9 cellular contexts compared by ENCODE assay signal in genomic region chr18:31241900-31242409, GRCh38.
DNase-seq lines count a peak whose midpoint lies in the region; ATAC-seq, FAIRE-seq and TF ChIP-seq lines count a peak whose summit lies in the region.
"Had no signal": no experiment of that assay in that cellular context is flagged by ENCODE, and none has a peak within 500 bp of the region (broad histone marks: within the 10 kb centered on the region; RNA-seq: fewer than 3 reads in every experiment).

No MANE protein-coding gene starts in this region.

- BruUV-seq in HCT116 (replicated peaks; lab: Mats Ljungman, UMichigan): no TSS peak

- ATAC-seq in HCT116: peak; percentile 88
- ATAC-seq in GM18517 (IDR thresholded peaks at IDR 0.05; ENCODE audit: unreplicated experiment): no peak
- no peak for ATAC-seq in activated CD8-positive, alpha-beta memory T cell treated with anti-CD3 and anti-CD28 coated beads, Interleukin-2, amount 10 ng/mL, durations not matched to agents 7 days and 5 days

- no peaks in the 10 kb centered on the region for H3K79me2 ChIP-seq in HCT116 (ENCODE audit: insufficient read depth, low read length)
- H3K79me2 ChIP-seq in keratinocyte (ENCODE audit: control insufficient read depth, insufficient read depth, low read length): no peaks in the 10 kb centered on the region

- H3K9me2 ChIP-seq in HCT116 (ENCODE audit: insufficient read depth): no peaks in the 10 kb centered on the region; the same call in 1 of the 2 replicates

- H3K36me3 ChIP-seq in HCT116 (ENCODE audit: control insufficient read depth in 1 of 2, insufficient read depth in 2 of 2, low read length in 2 of 2): no peaks in the 10 kb centered on the region
- H3K36me3 ChIP-seq in keratinocyte (ENCODE audit: control insufficient read depth in 2 of 2, extremely low read depth in 1 of 2, insufficient read depth in 2 of 2, low read length in 2 of 2): no peaks in the 10 kb centered on the region

- peak; percentile 87 for DNase-seq in COLO829 (ENCODE audit: low spot score)
- DNase-seq in HCT116 (ENCODE audit: low read depth, low spot score): peak; percentile 99
- peak; percentile 20 for DNase-seq in RPMI8226
- DNase-seq in keratinocyte (ENCODE audit: low read depth, low spot score): peak; percentile 88
- no peak for DNase-seq in stimulated activated CD4-positive, alpha-beta T cell treated with anti-CD3 and anti-CD28 coated beads, Interleukin-12 subunit alpha, Interleukin-12 subunit beta, amount 100 ng/mL, for 4 hours
- DNase-seq in activated CD8-positive, alpha-beta memory T cell treated with anti-CD3 and anti-CD28 coated beads, Interleukin-2, amount 10 ng/mL, durations not matched to agents 7 days and 5 days: no peak
- DNase-seq in NCI-H1092 (lab: John Stamatoyannopoulos, UW): no peak
- DNase-seq: NCI-H1930 had no signal

- H2AFZ ChIP-seq in HCT116 (ENCODE audit: low read depth, low read length, poor library complexity, severe bottlenecking): peak overlapping the region; percentile 93
- no peak overlapping the region for H2AFZ ChIP-seq in keratinocyte (ENCODE audit: control insufficient read depth, low read length)

- H3K36me3 Mint-ChIP-seq in activated CD8-positive, alpha-beta memory T cell treated with anti-CD3 and anti-CD28 coated beads, Interleukin-2, amount 10 ng/mL, durations not matched to agents 7 days and 5 days: no peaks in the 10 kb centered on the region

- H3K4me2 ChIP-seq in HCT116 (ENCODE audit: low read length) (peak overlapping the region; percentile 54), keratinocyte (ENCODE audit: control insufficient read depth, extremely low read depth, insufficient read depth, low read depth, low read length) (peak overlapping the region; percentile 61)

- peaks cover 49 to 67% of the 10 kb centered on the region in 2 experiments for H3K4me1 ChIP-seq in HCT116 (ENCODE audit: control insufficient read depth in 1 of 2, insufficient read depth in 2 of 2, low read length in 2 of 2)
- peaks cover 53% of the 10 kb centered on the region for H3K4me1 ChIP-seq in keratinocyte (ENCODE audit: control insufficient read depth, extremely low read depth, insufficient read depth, low read length)

- 0 out of 4 replicates have a peak overlapping the region, but pooled peaks of 1 of the 2 experiments have one; percentile 25 for H3K4me3 ChIP-seq in HCT116 (replicated peaks in 1 of 2; ENCODE audit: low read depth in 1 of 2, low read length in 2 of 2)
- H3K4me3 ChIP-seq in keratinocyte (ENCODE audit: control insufficient read depth in 2 of 3, extremely low read depth in 1 of 3, insufficient read depth in 2 of 3, low read depth in 1 of 3, low read length in 3 of 3): peak overlapping the region in 2 of 3 experiments; percentile 17 to 29

- peaks cover 2% of the 10 kb centered on the region for H3K9me3 Mint-ChIP-seq in activated CD8-positive, alpha-beta memory T cell treated with anti-CD3 and anti-CD28 coated beads, Interleukin-2, amount 10 ng/mL, durations not matched to agents 7 days and 5 days (ENCODE audit: low read depth)

- H3K9ac ChIP-seq in HCT116 (ENCODE audit: low read length) (peak overlapping the region; percentile 53), keratinocyte (ENCODE audit: control insufficient read depth, extremely low read depth, insufficient read depth, low read length) (peak overlapping the region; percentile 72)

- no peak for TF ChIP-seq POLR2A in HCT116 (IDR thresholded peaks at IDR 0.05; ENCODE audit: borderline replicate concordance, extremely low read depth, insufficient read depth, insufficient read length)

- TF ChIP-seq CTCF in HCT116 (IDR thresholded peaks at IDR 0.05 in 2 of 3, conservative IDR thresholded peaks at IDR 0.05 in 1 of 3; ENCODE audit: borderline replicate concordance in 1 of 3, insufficient read depth in 1 of 3, low read depth in 2 of 3, low read length in 2 of 3) (peak; percentile 38 to 91 (median 85); a peak in 4 of 6 replicates), keratinocyte (optimal IDR thresholded peaks at IDR 0.05 in 1 of 3, IDR thresholded peaks at IDR 0.05 in 1 of 3, conservative IDR thresholded peaks at IDR 0.05 in 1 of 3; ENCODE audit: extremely low read depth in 1 of 3, insufficient read depth in 2 of 3, low read length in 3 of 3) (peak; percentile 69 to 98 (median 74))

- peak; percentile 64 for TF ChIP-seq RAD21 in HCT116 (IDR thresholded peaks at IDR 0.05; ENCODE audit: low read depth)

- CTCF ChIA-PET in HCT116 (lab: Charles Lee): interaction anchor here (0.6 to 2.1 kb wide), 8 partner anchors 10 to 664 kb away, joined by 3 to 13 read pairs (median 3); partner anchors contain the start of gene DSC2
- CTCF ChIA-PET in activated CD8-positive, alpha-beta memory T cell treated with anti-CD3 and anti-CD28 coated beads, Interleukin-2, amount 10 ng/mL, durations not matched to agents 7 days and 5 days (lab: Charles Lee): no interaction called here

- H3K27ac ChIP-seq in HCT116 (ENCODE audit: low read depth, low read length) (peak overlapping the region; percentile 50; the same call in 1 of the 2 replicates), keratinocyte (ENCODE audit: control insufficient read depth, insufficient read depth, low read length) (peak overlapping the region; percentile 97)

- no peaks in the 10 kb centered on the region for H3K27me3 Mint-ChIP-seq in activated CD8-positive, alpha-beta memory T cell treated with anti-CD3 and anti-CD28 coated beads, Interleukin-2, amount 10 ng/mL, durations not matched to agents 7 days and 5 days

- H3K9me1 ChIP-seq in keratinocyte (ENCODE audit: control insufficient read depth, extremely low read depth, insufficient read depth, low read length): no peaks in the 10 kb centered on the region

- H3K27me3 ChIP-seq in HCT116 (ENCODE audit: insufficient read depth, low read length): no peaks in the 10 kb centered on the region
- no peaks in the 10 kb centered on the region for H3K27me3 ChIP-seq in keratinocyte (ENCODE audit: control insufficient read depth, extremely low read depth, insufficient read depth, low read length)

- no peaks in the 10 kb centered on the region for H3K9me3 ChIP-seq in HCT116 (ENCODE audit: control insufficient read depth in 1 of 2, insufficient read depth in 1 of 2, low read depth in 1 of 2, low read length in 2 of 2)
- H3K9me3 ChIP-seq in keratinocyte (ENCODE audit: control insufficient read depth, low read depth, low read length): no peaks in the 10 kb centered on the region

- peak; percentile 98 for FAIRE-seq in keratinocyte (lab: Jason Lieb, UNC)

- H4K20me1 ChIP-seq in HCT116 (ENCODE audit: insufficient read depth) (no peaks in the 10 kb centered on the region), keratinocyte (ENCODE audit: control insufficient read depth, extremely low read depth, insufficient read depth, low read length) (no peaks in the 10 kb centered on the region)

- dilution Hi-C loops in keratinocyte (cut with MboI; ENCODE audit: extremely low pct_ligation_motif_present, low sequenced_read_pairs): no loop called here

- H3K4me3 Mint-ChIP-seq in activated CD8-positive, alpha-beta memory T cell treated with anti-CD3 and anti-CD28 coated beads, Interleukin-2, amount 10 ng/mL, durations not matched to agents 7 days and 5 days: no peak overlapping the region

- no peak overlapping the region for H3K27ac Mint-ChIP-seq in activated CD8-positive, alpha-beta memory T cell treated with anti-CD3 and anti-CD28 coated beads, Interleukin-2, amount 10 ng/mL, durations not matched to agents 7 days and 5 days

- POLR2A ChIA-PET in HCT116 (lab: Charles Lee): interaction anchor here (1.0 kb wide), 1 partner anchor 35 kb away, joined by 3 read pairs; no protein-coding TSS in a partner anchor

- no peaks in the 10 kb centered on the region for H3K4me1 Mint-ChIP-seq in activated CD8-positive, alpha-beta memory T cell treated with anti-CD3 and anti-CD28 coated beads, Interleukin-2, amount 10 ng/mL, durations not matched to agents 7 days and 5 days

- intact Hi-C loops in HCT116 (cut with micrococcal nuclease): no loop called here

- RAD21 ChIA-PET in HCT116 (lab: Charles Lee; ENCODE audit: low non-redundant PET in 1 of 2, low total read pairs in 2 of 2, uncharacterized antibody in 2 of 2, unreplicated experiment in 2 of 2): interaction anchor here in 1 of 2 experiments (1.1 kb wide), 1 partner anchor 35 kb away, joined by 3 read pairs; no protein-coding TSS in a partner anchor

TF ChIP-seq in HCT116, 20 proteins besides CTCF, POLR2A, EP300 and RAD21 (continues in another document):
- TF ChIP-seq EGR1 (IDR thresholded peaks at IDR 0.05; ENCODE audit: low read depth) (no peak), ZNF274 (IDR thresholded peaks at IDR 0.05; ENCODE audit: low read depth, low read length) (no peak), JUND (IDR thresholded peaks at IDR 0.05) (peak; percentile 95), CEBPB (IDR thresholded peaks at IDR 0.05; ENCODE audit: low read depth) (peak; percentile 96), YY1 (IDR thresholded peaks at IDR 0.05; ENCODE audit: extremely low read depth, insufficient replicate concordance, low read depth, low read length) (peak; percentile 46), TCF7L2 (IDR thresholded peaks at IDR 0.05; ENCODE audit: borderline replicate concordance, extremely low read depth, insufficient read depth, insufficient read length) (peak; percentile 96), EZH2phosphoT487 (IDR thresholded peaks at IDR 0.05; ENCODE audit: borderline replicate concordance) (no peak), ZFX (IDR thresholded peaks at IDR 0.05) (no peak), FOSL1 (IDR thresholded peaks at IDR 0.05; ENCODE audit: low read depth) (peak; percentile 87), SP1 (IDR thresholded peaks at IDR 0.05; ENCODE audit: low read depth) (peak; percentile 97), ELF1 (IDR thresholded peaks at IDR 0.05; ENCODE audit: borderline replicate concordance, low read depth) (no peak), SRF (IDR thresholded peaks at IDR 0.05; ENCODE audit: low read depth) (peak; percentile 76), SIN3A (IDR thresholded peaks at IDR 0.05; ENCODE audit: low read depth) (peak; percentile 56; the same call in 1 of the 2 replicates), ATF3 (IDR thresholded peaks at IDR 0.05) (no peak)
- TF ChIP-seq, protein P1, sequence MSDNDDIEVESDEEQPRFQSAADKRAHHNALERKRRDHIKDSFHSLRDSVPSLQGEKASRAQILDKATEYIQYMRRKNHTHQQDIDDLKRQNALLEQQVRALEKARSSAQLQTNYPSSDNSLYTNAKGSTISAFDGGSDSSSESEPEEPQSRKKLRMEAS (IDR thresholded peaks at IDR 0.05): peak; percentile 66

Comparison
In these comparisons a context has a peak if more than half of its experiments do, and no peak if none do; other contexts are left out.
1. DNase-seq: peak in COLO829 (single experiment), HCT116 (single experiment), RPMI8226 (single experiment) and keratinocyte (single experiment); none in stimulated activated CD4-positive, alpha-beta T cell treated with anti-CD3 and anti-CD28 coated beads, Interleukin-12 subunit alpha, Interleukin-12 subunit beta, amount 100 ng/mL, for 4 hours (single experiment), activated CD8-positive, alpha-beta memory T cell treated with anti-CD3 and anti-CD28 coated beads, Interleukin-2, amount 10 ng/mL, durations not matched to agents 7 days and 5 days (single experiment) and NCI-H1092 (single experiment).